Comparison of ENCODE assay signal across 8 cellular contexts in genomic region chr1:213015099-213016050, GRCh38. TPM values are rescaled to one million over a fixed set of nuclear protein-coding genes. Genes with fewer than 3 reads are reported as not detected.
A peak's percentile ranks its signal among the peaks of the same experiment; 100 is the strongest.
DNase-seq lines count a peak whose midpoint lies in the region; ATAC-seq, FAIRE-seq and TF ChIP-seq lines count a peak whose summit lies in the region.

Gene ANGEL2 (minus strand): TSS chr1:213015867. CDS start chr1:213015671, 196 bp downstream.

- TF ChIP-seq CTCF in D721Med (IDR thresholded peaks at IDR 0.05; ENCODE audit: insufficient read depth, missing control alignments) (no peak), OCI-LY7 (conservative IDR thresholded peaks at IDR 0.05; ENCODE audit: low read length) (no peak), endothelial cell of umbilical vein (IDR thresholded peaks at IDR 0.05; ENCODE audit: extremely low read depth in 1 of 2, insufficient read depth in 1 of 2, low read depth in 1 of 2, low read length in 2 of 2) (no peak)

- H3K36me3 ChIP-seq in OCI-LY7 (ENCODE audit: insufficient read depth, low read length), result peaks cover 30% of the 10 kb centered on the region
- H3K36me3 ChIP-seq in endothelial cell of umbilical vein (ENCODE audit: control insufficient read depth in 2 of 2, extremely low read depth in 1 of 2, insufficient read depth in 2 of 2, low read length in 2 of 2), result peaks cover 4 to 5% of the 10 kb centered on the region in 2 experiments

- BruUV-seq in OCI-LY7 (replicated peaks; lab: Mats Ljungman, UMichigan) (no TSS peak), endothelial cell of umbilical vein (replicated peaks; lab: Mats Ljungman, UMichigan) (TSS peak; percentile 85)

- POLR2A ChIA-PET in OCI-LY7 (lab: Charles Lee) (interaction anchor here (0.7 to 2.6 kb wide), 11 partner anchors 12 to 496 kb away, joined by 3 to 15 read pairs (median 3); partner anchors contain the start of genes NSL1, RPS6KC1 and TATDN3), endothelial cell of umbilical vein (lab: Charles Lee) (interaction anchor here (0.6 to 0.7 kb wide), 3 partner anchors 9 to 177 kb away, joined by 3 to 8 read pairs (median 3); no protein-coding TSS in a partner anchor)

- H3K9me3 ChIP-seq in OCI-LY7 (ENCODE audit: low read length), result no peaks in the 10 kb centered on the region
- H3K9me3 ChIP-seq in endothelial cell of umbilical vein (replicated peaks; ENCODE audit: control insufficient read depth, insufficient read depth, low read length), result no peaks in the 10 kb centered on the region

- peak; percentile 88 for ATAC-seq in GM21526 (IDR thresholded peaks at IDR 0.05; ENCODE audit: low FRiP score, unreplicated experiment)

- H3K9me1 ChIP-seq in endothelial cell of umbilical vein (replicated peaks; ENCODE audit: control insufficient read depth, extremely low read depth, insufficient read depth, low read length), result no peaks in the 10 kb centered on the region

- peaks cover 23% of the 10 kb centered on the region for H3K4me1 ChIP-seq in OCI-LY7 (ENCODE audit: insufficient read depth, low read length, poor library complexity, severe bottlenecking)
- peaks cover 6% of the 10 kb centered on the region for H3K4me1 ChIP-seq in endothelial cell of umbilical vein (ENCODE audit: control insufficient read depth, extremely low read depth, insufficient read depth, low read length)

- peak; percentile 82 for FAIRE-seq in D721Med (lab: Jason Lieb, UNC)
- peak; percentile 94 for FAIRE-seq in endothelial cell of umbilical vein (lab: Jason Lieb, UNC)

- peak; percentile 97 for TF ChIP-seq POLR2A in endothelial cell of umbilical vein (IDR thresholded peaks at IDR 0.05; ENCODE audit: low read depth, low read length)

- H3K79me2 ChIP-seq in OCI-LY7 (ENCODE audit: insufficient read depth, low read depth, low read length) (peaks cover 25% of the 10 kb centered on the region), endothelial cell of umbilical vein (ENCODE audit: control insufficient read depth, insufficient read depth, low read length) (peaks cover 27% of the 10 kb centered on the region)

- H3K9me2 ChIP-seq in OCI-LY7 (ENCODE audit: insufficient read depth, low read length), result no peaks in the 10 kb centered on the region

- dilution Hi-C loops in endothelial cell of umbilical vein (cut with MboI; ENCODE audit: extremely low pct_ligation_motif_present, low sequenced_read_pairs), result no loop called here

- no peaks in the 10 kb centered on the region for H4K20me1 ChIP-seq in OCI-LY7 (ENCODE audit: insufficient read depth, low read length)
- H4K20me1 ChIP-seq in endothelial cell of umbilical vein (replicated peaks; ENCODE audit: control insufficient read depth, extremely low read depth, insufficient read depth, low read length), result no peaks in the 10 kb centered on the region

- CTCF ChIA-PET in OCI-LY7 (lab: Charles Lee; ENCODE audit: unreplicated experiment), result interaction anchor here (0.6 kb wide), 2 partner anchors 239 to 256 kb away, joined by 3 read pairs; no protein-coding TSS in a partner anchor
- CTCF ChIA-PET in endothelial cell of umbilical vein (lab: Charles Lee), result interaction anchor here (0.9 kb wide), 1 partner anchor 1302 kb away, joined by 3 read pairs; no protein-coding TSS in a partner anchor

- peak within 1 kb of the TSS; percentile 88 for H3K4me3 ChIP-seq in OCI-LY7 (ENCODE audit: low read depth, low read length, poor library complexity, severe bottlenecking)
- H3K4me3 ChIP-seq in endothelial cell of umbilical vein (replicated peaks in 1 of 3; ENCODE audit: insufficient read depth in 1 of 3, low read depth in 1 of 3, low read length in 3 of 3), result peak within 1 kb of the TSS; percentile 47 to 86 (median 85)

- peak within 1 kb of the TSS; percentile 80; the same call in 1 of the 2 replicates for H2AFZ ChIP-seq in OCI-LY7 (ENCODE audit: low read length)
- H2AFZ ChIP-seq in endothelial cell of umbilical vein (ENCODE audit: low read depth, low read length), result peak within 1 kb of the TSS; percentile 76

- peak within 1 kb of the TSS; percentile 68 for H3K9ac ChIP-seq in endothelial cell of umbilical vein (replicated peaks; ENCODE audit: extremely low read depth, insufficient read depth, low read length)

- intact Hi-C loops in OCI-LY7 (cut with micrococcal nuclease; ENCODE audit: unreplicated experiment) (loop anchor here (1.0 kb wide), 1 partner anchor 36 kb away; the partner anchor contains the start of gene RPS6KC1), endothelial cell of umbilical vein (cut with micrococcal nuclease) (loop anchor here (1.0 to 2.0 kb wide), 3 partner anchors 36 to 224 kb away; partner anchors contain the start of genes NSL1, RPS6KC1, TATDN3 and VASH2)

- DNase-seq in D721Med (ENCODE audit: insufficient read length, low spot score) (peak; percentile 85), HuH-7.5 (ENCODE audit: low spot score) (peak; percentile 75), OCI-LY7 (ENCODE audit: low spot score) (peak; percentile 98), activated T-cell treated with anti-CD3 and anti-CD28 coated beads for 1 hour (ENCODE audit: low read depth) (peak; percentile 93), endothelial cell of umbilical vein (ENCODE audit: low read depth, low spot score) (peak; percentile 98), midbrain (lab: John Stamatoyannopoulos, UW) (peak; percentile 97)
- peak; percentile 88 to 92 for DNase-seq in stimulated activated CD8-positive, alpha-beta memory T cell treated with anti-CD3 and anti-CD28 coated beads, Interleukin-2, amount 100 ng/mL, for 1 hour (ENCODE audit: low read depth in 2 of 2)

- H3K27me3 ChIP-seq in endothelial cell of umbilical vein (ENCODE audit: control insufficient read depth in 2 of 2, insufficient read depth in 2 of 2, low read length in 2 of 2), result peaks cover under 1 to 4% of the 10 kb centered on the region in 2 experiments

- H3K4me2 ChIP-seq in OCI-LY7 (ENCODE audit: low read length) (peak within 1 kb of the TSS; percentile 80), endothelial cell of umbilical vein (ENCODE audit: insufficient read depth, low read length) (peak within 1 kb of the TSS; percentile 84)

- H3K27ac ChIP-seq in OCI-LY7 (ENCODE audit: low read depth, low read length, poor library complexity, severe bottlenecking), result peak within 1 kb of the TSS; percentile 73
- peak within 1 kb of the TSS; percentile 27 for H3K27ac ChIP-seq in endothelial cell of umbilical vein (ENCODE audit: insufficient read depth, low read depth, low read length)

TF ChIP-seq in endothelial cell of umbilical vein, 7 proteins besides CTCF, POLR2A, EP300 and RAD21:
- TF ChIP-seq POLR2AphosphoS5 (IDR thresholded peaks at IDR 0.05; ENCODE audit: insufficient read depth, low read depth, low read length), result peak; percentile 80
- TF ChIP-seq JUN (IDR thresholded peaks at IDR 0.05; ENCODE audit: borderline replicate concordance, insufficient read depth, insufficient read length, low read depth), result no peak

RNA-seq across cellular contexts. Expression of gene ANGEL2, which starts in this region (rescaled TPM):
- total RNA-seq in OCI-LY7 (2014; rRNA removed; shearing (Covaris generic)), result 24.1 and 40.1 TPM in 2 replicates
- total RNA-seq in OCI-LY7 (2022) (42.7 and 50.8 TPM in 2 replicates), endothelial cell of umbilical vein (31.6 and 39.1 TPM in 2 replicates)
- 11.9 and 12.6 TPM in 2 replicates for polyA plus RNA-seq in endothelial cell of umbilical vein
- 9.3 and 11.1 TPM in 2 replicates for polyA plus RNA-seq in endothelial cell of umbilical vein (2011; cell fraction: cytosol; rRNA removed)
- 42.1 and 48.3 TPM in 2 replicates for polyA plus RNA-seq in endothelial cell of umbilical vein (2011; cell fraction: nucleus; rRNA removed)
- 15.0 and 17.3 TPM in 2 replicates for polyA plus RNA-seq in endothelial cell of umbilical vein (2012)
- polyA minus RNA-seq in endothelial cell of umbilical vein, result 33.6 and 35.0 TPM in 2 replicates
- 15.6 TPM for polyA minus RNA-seq in endothelial cell of umbilical vein (2011; cell fraction: cytosol; rRNA and poly(A)+ RNA removed)
- polyA minus RNA-seq in endothelial cell of umbilical vein (2011; cell fraction: nucleus; rRNA and poly(A)+ RNA removed), result 40.7 and 54.5 TPM in 2 replicates

Comparison
In these comparisons a context has a peak if more than half of its experiments do, and no peak if none do; other contexts are left out.
1. Peak in every context shown above with its lines: DNase-seq, ATAC-seq, H3K4me3 ChIP-seq and H3K27ac ChIP-seq.